In genomic region chr16:30766206-30766921, GRCh38 we compare ENCODE assay signal across 21 cellular contexts.
"Had no signal": no experiment of that assay in that cellular context is flagged by ENCODE, and none has a peak within 500 bp of the region (broad histone marks: within the 10 kb centered on the region; RNA-seq: fewer than 3 reads in every experiment).

No MANE protein-coding gene starts in this region.

- H3K9me3 Mint-ChIP-seq: activated naive CD8-positive, alpha-beta T cell treated with anti-CD3 and anti-CD28 coated beads for 36 hours; effector memory CD8-positive, alpha-beta T cell; memory B cell; T-helper 1 cell treated with Interleukin-12 subunit alpha and Interleukin-12 subunit beta and Interleukin-4 antibody, amounts not matched to agents 30 μg/mL and 1 μg/mL, for 36 hours had no signal

- FAIRE-seq: islet of Langerhans, pancreas had no signal

- H3K27ac ChIP-seq: cardiac muscle cell, pancreas, stomach, VCaP had no signal

- H3K4me3 Mint-ChIP-seq: activated naive CD8-positive, alpha-beta T cell treated with anti-CD3 and anti-CD28 coated beads for 36 hours; memory B cell; T-helper 1 cell treated with Interleukin-12 subunit alpha and Interleukin-12 subunit beta and Interleukin-4 antibody, amounts not matched to agents 30 μg/mL and 1 μg/mL, for 36 hours had no signal

- H3K4me3 ChIP-seq: cardiac muscle cell, pancreas, smooth muscle cell, stomach had no signal

- H3K27me3 ChIP-seq: cardiac muscle cell, pancreas, stomach had no signal

- ATAC-seq: effector memory CD8-positive, alpha-beta T cell; left lobe of liver; pancreas; sciatic nerve had no signal

- H3K9me3 ChIP-seq: pancreas, stomach had no signal

- H3K27ac Mint-ChIP-seq: activated naive CD8-positive, alpha-beta T cell treated with anti-CD3 and anti-CD28 coated beads for 36 hours; memory B cell; T-helper 1 cell treated with Interleukin-12 subunit alpha and Interleukin-12 subunit beta and Interleukin-4 antibody, amounts not matched to agents 30 μg/mL and 1 μg/mL, for 36 hours had no signal

- H3K4me2 ChIP-seq: smooth muscle cell had no signal

- H3K27me3 Mint-ChIP-seq: activated naive CD8-positive, alpha-beta T cell treated with anti-CD3 and anti-CD28 coated beads for 36 hours; effector memory CD8-positive, alpha-beta T cell; memory B cell had no signal

- DNase-seq: activated CD4-positive, alpha-beta T cell treated with anti-CD3 and anti-CD28 coated beads for 1 hour; activated CD8-positive, alpha-beta memory T cell treated with anti-CD3 and anti-CD28 coated beads for 24 hours; activated CD8-positive, alpha-beta memory T cell treated with anti-CD3 and anti-CD28 coated beads, Interleukin-2, amount 50 U/mL, for 48 hours; activated naive CD4-positive, alpha-beta T cell; activated naive CD8-positive, alpha-beta T cell treated with anti-CD3 and anti-CD28 coated beads for 36 hours; amniotic stem cell; effector memory CD8-positive, alpha-beta T cell; foreskin fibroblast; hippocampal formation; stimulated activated CD4-positive, alpha-beta T cell treated with anti-CD3 and anti-CD28 coated beads, Interleukin-4, amount 100 ng/mL, for 1 hour; stomach; trophoblast cell had no signal
